In the genomic region with DNA sequence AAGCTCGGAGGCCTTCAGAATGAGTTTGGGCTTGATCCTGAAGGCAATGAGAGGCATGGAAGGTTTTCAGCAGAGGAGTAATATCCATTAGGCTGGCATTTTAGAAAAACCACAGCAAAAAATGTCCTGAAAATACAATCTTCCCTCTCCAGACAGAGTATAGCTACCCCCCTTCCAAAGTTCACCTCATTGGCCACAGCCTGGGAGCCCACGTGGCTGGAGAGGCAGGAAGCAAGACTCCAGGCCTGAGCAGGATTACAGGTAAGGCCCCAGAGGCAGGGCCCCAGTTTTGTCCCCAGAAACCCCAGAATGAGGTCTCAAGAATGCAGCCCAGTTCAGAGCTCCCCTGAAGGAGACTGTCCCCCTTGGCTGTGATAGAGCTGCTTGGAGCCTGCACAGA, we compare ENCODE assay signal across 11 cellular contexts. TPM values are rescaled to one million over a fixed set of nuclear protein-coding genes. Genes with fewer than 3 reads are reported as not detected.
"Had no signal": no experiment of that assay in that cellular context is flagged by ENCODE, and none has a peak within 500 bp of the region (broad histone marks: within the 10 kb centered on the region; RNA-seq: fewer than 3 reads in every experiment).

No MANE protein-coding gene starts in this region.

- H3K4me1 ChIP-seq: HAP-1 had no signal

- H3K9me3 ChIP-seq: HAP-1 had no signal

- DNase-seq: GM23248, GOT3, H9, HCEC 1CT, HFFc6 had no signal

- H3K36me3 ChIP-seq: HAP-1 had no signal

- H3K4me3 ChIP-seq: GM23248, GM23338, HAP-1 had no signal

- H3K27ac ChIP-seq: GM23248 had no signal

- FAIRE-seq: H1, H54 had no signal

- ATAC-seq: GM23338, HCT116 had no signal

RNA-seq across cellular contexts. Expression of gene PNLIPRP1, which starts 5.3 kb away (rescaled TPM):
- total RNA-seq: GM23248, GM23338, H1, H4, H9, HFFc6 had no signal
- polyA plus RNA-seq: GM23248, H1 had no signal

RNA-seq across cellular contexts. Expression of gene PNLIPRP2, which starts 24.7 kb away (rescaled TPM):
- total RNA-seq: GM23248, GM23338, H1, H4, HFFc6 had no signal
- polyA plus RNA-seq: GM23248 had no signal

RNA-seq across cellular contexts. Expression of gene PNLIP, which starts 50.3 kb away (rescaled TPM):
- total RNA-seq: GM23248, GM23338, H1, H4, H9, HFFc6 had no signal
- polyA plus RNA-seq: GM23248, GM23338, H1 had no signal
